11 cellular contexts compared by ENCODE assay signal in genomic region chr6:38673397-38674165, GRCh38. TPM values are rescaled to one million over a fixed set of nuclear protein-coding genes. Genes with fewer than 3 reads are reported as not detected.
DNase-seq lines count a peak whose midpoint lies in the region; ATAC-seq lines count a peak whose summit lies in the region.
"Had no signal": no experiment of that assay in that cellular context is flagged by ENCODE, and none has a peak within 500 bp of the region (broad histone marks: within the 10 kb centered on the region; RNA-seq: fewer than 3 reads in every experiment).

No MANE protein-coding gene starts in this region.

- H3K36me3 Mint-ChIP-seq in T-helper 2 cell treated with Interferon-gamma antibody and Interleukin-4, amounts not matched to agents 5 μg/mL and 100 μg/mL, for 36 hours (ENCODE audit: low read depth): peaks cover 42% of the 10 kb centered on the region
- H3K36me3 Mint-ChIP-seq in natural killer cell treated with Interleukin-12 subunit alpha and Interleukin-12 subunit beta and Interleukin-15 and Interleukin-18, amount 100 ng/mL, for 72 hours: peaks cover 26% of the 10 kb centered on the region

- DNase-seq in DMS 273 (lab: John Stamatoyannopoulos, UW; ENCODE audit: unreplicated experiment): peak; percentile 55
- no peak for DNase-seq in DMS 273 treated with DMSO at 0.1 percent for 48 hours (lab: John Stamatoyannopoulos, UW)
- DNase-seq in T-helper 2 cell treated with Interferon-gamma antibody and Interleukin-4, amounts not matched to agents 5 μg/mL and 100 μg/mL, for 36 hours (ENCODE audit: low spot score): peak; percentile 24
- no peak for DNase-seq in natural killer cell treated with Interleukin-12 subunit alpha and Interleukin-12 subunit beta and Interleukin-15 and Interleukin-18, amount 100 ng/mL, for 72 hours (ENCODE audit: low spot score)
- DNase-seq: 8988T, anterior cingulate cortex, mesenchymal stem cell, NCI-H2029 treated with DMSO at 0.1 percent for 48 hours had no signal

- peaks cover 3% of the 10 kb centered on the region for H3K9me3 Mint-ChIP-seq in T-helper 2 cell treated with Interferon-gamma antibody and Interleukin-4, amounts not matched to agents 5 μg/mL and 100 μg/mL, for 36 hours
- no peaks in the 10 kb centered on the region for H3K9me3 Mint-ChIP-seq in natural killer cell treated with Interleukin-12 subunit alpha and Interleukin-12 subunit beta and Interleukin-15 and Interleukin-18, amount 100 ng/mL, for 72 hours
- H3K9me3 Mint-ChIP-seq: type B pancreatic cell had no signal

- ATAC-seq in natural killer cell treated with Interleukin-12 subunit alpha and Interleukin-12 subunit beta and Interleukin-15 and Interleukin-18, amount 100 ng/mL, for 72 hours: peak; percentile 53 to 56
- ATAC-seq in GM18870 (IDR thresholded peaks at IDR 0.05; ENCODE audit: unreplicated experiment) (no peak), GM21515 (IDR thresholded peaks at IDR 0.05; ENCODE audit: unreplicated experiment) (no peak)

- no peaks in the 10 kb centered on the region for H3K27me3 Mint-ChIP-seq in T-helper 2 cell treated with Interferon-gamma antibody and Interleukin-4, amounts not matched to agents 5 μg/mL and 100 μg/mL, for 36 hours (ENCODE audit: low read depth)
- no peaks in the 10 kb centered on the region for H3K27me3 Mint-ChIP-seq in natural killer cell treated with Interleukin-12 subunit alpha and Interleukin-12 subunit beta and Interleukin-15 and Interleukin-18, amount 100 ng/mL, for 72 hours
- H3K27me3 Mint-ChIP-seq: type B pancreatic cell had no signal

- peak overlapping the region; percentile 4 for H3K27ac Mint-ChIP-seq in T-helper 2 cell treated with Interferon-gamma antibody and Interleukin-4, amounts not matched to agents 5 μg/mL and 100 μg/mL, for 36 hours
- peak overlapping the region; percentile 68 to 70 for H3K27ac Mint-ChIP-seq in natural killer cell treated with Interleukin-12 subunit alpha and Interleukin-12 subunit beta and Interleukin-15 and Interleukin-18, amount 100 ng/mL, for 72 hours
- H3K27ac Mint-ChIP-seq: type B pancreatic cell had no signal

- H3K4me1 Mint-ChIP-seq in T-helper 2 cell treated with Interferon-gamma antibody and Interleukin-4, amounts not matched to agents 5 μg/mL and 100 μg/mL, for 36 hours (ENCODE audit: low read depth): peaks cover 28% of the 10 kb centered on the region
- peaks cover 33 to 34% of the 10 kb centered on the region in 2 donors for H3K4me1 Mint-ChIP-seq in natural killer cell treated with Interleukin-12 subunit alpha and Interleukin-12 subunit beta and Interleukin-15 and Interleukin-18, amount 100 ng/mL, for 72 hours (ENCODE audit: low read depth in 2 of 2)

- no peak overlapping the region for H3K4me3 Mint-ChIP-seq in T-helper 2 cell treated with Interferon-gamma antibody and Interleukin-4, amounts not matched to agents 5 μg/mL and 100 μg/mL, for 36 hours
- H3K4me3 Mint-ChIP-seq in natural killer cell treated with Interleukin-12 subunit alpha and Interleukin-12 subunit beta and Interleukin-15 and Interleukin-18, amount 100 ng/mL, for 72 hours: peak overlapping the region; percentile 56
- H3K4me3 Mint-ChIP-seq: type B pancreatic cell had no signal

RNA-seq across cellular contexts. Expression of gene GLO1, which starts 29.4 kb away (rescaled TPM):
- 100 to 1,000 TPM in 1 of 2 donors, 10 to 100 TPM in 1; 83.4 to 127 TPM for total RNA-seq in natural killer cell treated with Interleukin-12 subunit alpha and Interleukin-12 subunit beta and Interleukin-15 and Interleukin-18, amount 100 ng/mL, for 72 hours

RNA-seq across cellular contexts. Expression of gene BTBD9, which starts 33.9 kb away (rescaled TPM):
- total RNA-seq in natural killer cell treated with Interleukin-12 subunit alpha and Interleukin-12 subunit beta and Interleukin-15 and Interleukin-18, amount 100 ng/mL, for 72 hours: 10 to 100 TPM; 27.7 to 34.2 TPM

RNA-seq across cellular contexts. Expression of gene DNAH8, which starts 41.5 kb away (rescaled TPM):
- total RNA-seq in natural killer cell treated with Interleukin-12 subunit alpha and Interleukin-12 subunit beta and Interleukin-15 and Interleukin-18, amount 100 ng/mL, for 72 hours: under 1 TPM; 0.12 to 0.22 TPM

Comparison
In these comparisons a context has a peak if more than half of its experiments do, and no peak if none do; other contexts are left out.
1. DNase-seq: peak in DMS 273 (single experiment) and T-helper 2 cell treated with Interferon-gamma antibody and Interleukin-4, amounts not matched to agents 5 μg/mL and 100 μg/mL, for 36 hours (single experiment); none in DMS 273 treated with DMSO at 0.1 percent for 48 hours (single experiment) and natural killer cell treated with Interleukin-12 subunit alpha and Interleukin-12 subunit beta and Interleukin-15 and Interleukin-18, amount 100 ng/mL, for 72 hours (single experiment).
2. ATAC-seq: peak in natural killer cell treated with Interleukin-12 subunit alpha and Interleukin-12 subunit beta and Interleukin-15 and Interleukin-18, amount 100 ng/mL, for 72 hours (2 of 2); none in GM18870 (single experiment) and GM21515 (single experiment).